Comparison of ENCODE assay signal across 1 cellular context in genomic region chr7:28893888-28894287, GRCh38.
TF ChIP-seq lines count a peak whose summit lies in the region.

No MANE protein-coding gene starts in this region.

TF ChIP-seq in GM23338, 12 proteins besides CTCF, POLR2A, EP300 and RAD21:
- no peak for TF ChIP-seq NANOG (IDR thresholded peaks at IDR 0.05; ENCODE audit: borderline replicate concordance)
- no peak for TF ChIP-seq JUNB (IDR thresholded peaks at IDR 0.05; ENCODE audit: unreplicated experiment)
- no peak for TF ChIP-seq EZH2 (IDR thresholded peaks at IDR 0.05; ENCODE audit: low read depth, unreplicated experiment)
- TF ChIP-seq ZNF462 (CRISPR knock-in tag; IDR thresholded peaks at IDR 0.05) = no peak
- TF ChIP-seq STAT1 (IDR thresholded peaks at IDR 0.05; ENCODE audit: unreplicated experiment) = no peak
- no peak for TF ChIP-seq CREB1 (CRISPR knock-in tag; IDR thresholded peaks at IDR 0.05; ENCODE audit: low read depth)
- TF ChIP-seq ETS1 (IDR thresholded peaks at IDR 0.05) = no peak
- no peak for TF ChIP-seq EZH2phosphoT487 (IDR thresholded peaks at IDR 0.05; ENCODE audit: unreplicated experiment)
- no peak for TF ChIP-seq ZNF331 (CRISPR knock-in tag; IDR thresholded peaks at IDR 0.05; ENCODE audit: low read depth)
- no peak for TF ChIP-seq POLR2AphosphoS5 (IDR thresholded peaks at IDR 0.05; ENCODE audit: low read depth)
- TF ChIP-seq ZNF114 (CRISPR knock-in tag; IDR thresholded peaks at IDR 0.05) = no peak
- no peak for TF ChIP-seq REST (IDR thresholded peaks at IDR 0.05; ENCODE audit: unreplicated experiment)
TF ChIP-seq in GM23338: peak in this region for 0.
